ENCODE assay signal across 22 cellular contexts in genomic region chr4:30245140-30245539, GRCh38.
"Had no signal": no experiment of that assay in that cellular context is flagged by ENCODE, and none has a peak within 500 bp of the region (broad histone marks: within the 10 kb centered on the region; RNA-seq: fewer than 3 reads in every experiment).

No MANE protein-coding gene starts in this region.

- H3K27me3 ChIP-seq: esophagus muscularis mucosa, gastroesophageal sphincter, neutrophil, right lobe of liver, suprapubic skin, thyroid gland had no signal

- H3K4me1 ChIP-seq: esophagus muscularis mucosa, gastroesophageal sphincter, psoas muscle, right lobe of liver, suprapubic skin, thyroid gland had no signal

- DNase-seq: effector memory CD4-positive, alpha-beta T cell; glutamatergic neuron; islet precursor cell; mammary epithelial cell; naive thymus-derived CD8-positive, alpha-beta T cell; psoas muscle; retina; right lobe of liver; stimulated activated CD4-positive, alpha-beta T cell treated with anti-CD3 and anti-CD28 coated beads, Interleukin-4, amount 100 ng/mL, for 1 hour; stimulated activated CD8-positive, alpha-beta memory T cell treated with anti-CD3 and anti-CD28 coated beads, Interleukin-4, amount 100 ng/mL, for 48 hours; stimulated activated naive CD8-positive, alpha-beta T cell treated with anti-CD3 and anti-CD28 coated beads, Interleukin-15, Interleukin-2, amounts not matched to agents 100 U/mL and 50 U/mL, for 24 hours; thyroid gland had no signal

- H3K4me3 Mint-ChIP-seq: naive thymus-derived CD8-positive, alpha-beta T cell; stimulated activated effector memory CD8-positive, alpha-beta T cell treated with anti-CD3 and anti-CD28 coated beads, Interleukin-12 subunit alpha, Interleukin-12 subunit beta, amount 100 ng/mL, for 72 hours; type B pancreatic cell had no signal

- H3K9me3 ChIP-seq: neutrophil, right lobe of liver, thyroid gland had no signal

- FAIRE-seq: endometrium, urothelium cell line had no signal

- ATAC-seq: gastroesophageal sphincter; left lobe of liver; naive thymus-derived CD8-positive, alpha-beta T cell; psoas muscle; right lobe of liver; stimulated activated effector memory CD8-positive, alpha-beta T cell treated with anti-CD3 and anti-CD28 coated beads, Interleukin-12 subunit alpha, Interleukin-12 subunit beta, amount 100 ng/mL, for 72 hours; stimulated activated naive CD8-positive, alpha-beta T cell treated with anti-CD3 and anti-CD28 coated beads, Interleukin-15, Interleukin-2, amounts not matched to agents 100 U/mL and 50 U/mL, for 24 hours had no signal

- H3K4me1 Mint-ChIP-seq: naive thymus-derived CD8-positive, alpha-beta T cell; stimulated activated effector memory CD8-positive, alpha-beta T cell treated with anti-CD3 and anti-CD28 coated beads, Interleukin-12 subunit alpha, Interleukin-12 subunit beta, amount 100 ng/mL, for 72 hours had no signal

- H3K27ac Mint-ChIP-seq: naive thymus-derived CD8-positive, alpha-beta T cell; stimulated activated effector memory CD8-positive, alpha-beta T cell treated with anti-CD3 and anti-CD28 coated beads, Interleukin-12 subunit alpha, Interleukin-12 subunit beta, amount 100 ng/mL, for 72 hours; type B pancreatic cell had no signal

- H3K27ac ChIP-seq: epithelial cell of prostate, esophagus muscularis mucosa, gastroesophageal sphincter, neutrophil, psoas muscle, right lobe of liver, suprapubic skin, thyroid gland had no signal

- H3K4me3 ChIP-seq: esophagus muscularis mucosa, gastroesophageal sphincter, psoas muscle, right lobe of liver, suprapubic skin, thyroid gland had no signal

- H3K27me3 Mint-ChIP-seq: naive thymus-derived CD8-positive, alpha-beta T cell; type B pancreatic cell had no signal

- H3K36me3 ChIP-seq: esophagus muscularis mucosa, gastroesophageal sphincter, neutrophil, right lobe of liver, suprapubic skin, thyroid gland had no signal

- H3K36me3 Mint-ChIP-seq: naive thymus-derived CD8-positive, alpha-beta T cell; stimulated activated effector memory CD8-positive, alpha-beta T cell treated with anti-CD3 and anti-CD28 coated beads, Interleukin-12 subunit alpha, Interleukin-12 subunit beta, amount 100 ng/mL, for 72 hours; type B pancreatic cell had no signal
